In the genomic region with DNA sequence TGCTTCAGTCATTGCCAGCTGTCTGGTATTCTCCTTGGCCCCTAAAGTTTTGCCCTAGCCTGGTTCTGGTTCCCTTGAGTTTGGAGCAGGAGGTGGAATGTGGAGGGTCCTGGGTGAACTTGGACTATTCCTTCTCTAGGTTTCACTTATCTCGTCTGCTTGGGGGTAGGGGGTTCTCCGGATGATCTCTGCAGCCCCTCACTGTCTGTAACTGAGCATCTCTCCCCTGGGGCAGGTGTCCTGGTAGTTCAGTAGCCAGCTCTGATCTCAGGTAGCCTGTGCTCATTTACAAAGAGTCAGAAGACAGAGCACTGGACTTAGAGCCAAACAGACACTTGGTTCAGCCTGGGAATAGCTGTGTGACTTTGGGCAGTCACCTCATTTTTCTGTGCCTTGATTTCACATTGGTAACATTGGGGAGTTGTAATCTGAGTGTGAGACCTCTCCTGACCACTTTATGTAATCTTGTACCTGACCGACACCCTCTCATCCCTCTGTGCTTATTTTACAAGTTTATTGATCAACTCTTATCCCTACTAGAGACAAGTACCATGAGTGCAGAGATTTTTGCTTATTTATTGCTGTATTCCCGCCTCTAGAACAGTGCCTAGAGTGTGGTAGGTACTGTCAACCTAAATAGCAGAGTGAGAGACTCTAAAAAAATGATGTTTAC, we compare ENCODE assay signal across 8 cellular contexts. TPM values are rescaled to one million over a fixed set of nuclear protein-coding genes. Genes with fewer than 3 reads are reported as not detected.
DNase-seq lines count a peak whose midpoint lies in the region; ATAC-seq and TF ChIP-seq lines count a peak whose summit lies in the region.

No MANE protein-coding gene starts in this region.

- no peak overlapping the region for H4K5ac ChIP-seq in IMR-90 (ENCODE audit: low read depth, low read length)

- dilution Hi-C loops in IMR-90 (cut with HindIII; ENCODE audit: low sequenced_read_pairs, unreplicated experiment) = no loop called here

- peaks cover 0 to 9% (median 0%) of the 10 kb centered on the region in 5 donors for H3K36me3 Mint-ChIP-seq in naive thymus-derived CD4-positive, alpha-beta T cell

- H3K4me2 ChIP-seq in IMR-90 (ENCODE audit: low read depth, low read length) = peak overlapping the region; percentile 70

- H3K79me1 ChIP-seq in IMR-90 (ENCODE audit: low read depth in 1 of 2, low read length in 2 of 2) = peaks cover 15 to 23% of the 10 kb centered on the region in 2 experiments; a peak in 3 of 4 replicates

- H3K4me3 ChIP-seq in BE2C (ENCODE audit: low read depth, low read length) = peak overlapping the region; percentile 95
- peak overlapping the region; percentile 91 for H3K4me3 ChIP-seq in IMR-90 (ENCODE audit: insufficient read depth, low read depth, low read length)
- H3K4me3 ChIP-seq in choroid plexus epithelial cell (ENCODE audit: low read depth, low read length) = peak overlapping the region; percentile 98
- peak overlapping the region; percentile 88 for H3K4me3 ChIP-seq in naive thymus-derived CD4-positive, alpha-beta T cell (ENCODE audit: low read length)

- no TSS peak for BruUV-seq in IMR-90 (replicated peaks; lab: Mats Ljungman, UMichigan)

- TF ChIP-seq CTCF in BE2C (IDR thresholded peaks at IDR 0.05; ENCODE audit: low read depth, low read length) = no peak
- no peak for TF ChIP-seq CTCF in IMR-90 (conservative IDR thresholded peaks at IDR 0.05; ENCODE audit: low read depth, low read length)
- TF ChIP-seq CTCF in choroid plexus epithelial cell (conservative IDR thresholded peaks at IDR 0.05; ENCODE audit: low read depth, low read length) = no peak

- H3K36me3 ChIP-seq in BE2C (no peaks in the 10 kb centered on the region), IMR-90 (ENCODE audit: control insufficient read depth, insufficient read depth, low read length) (no peaks in the 10 kb centered on the region)
- peaks cover 0 to 4% (median 0%) of the 10 kb centered on the region in 3 experiments for H3K36me3 ChIP-seq in naive thymus-derived CD4-positive, alpha-beta T cell (ENCODE audit: control insufficient read depth in 2 of 3, insufficient read depth in 3 of 3, low read length in 3 of 3)

- in situ Hi-C loops in IMR-90 (cut with MboI; ENCODE audit: low sequenced_read_pairs) = no loop called here

- H2AK9ac ChIP-seq in IMR-90 (replicated peaks; ENCODE audit: low read depth, low read length, poor library complexity) = peak overlapping the region; percentile 91

- no peak for TF ChIP-seq POLR2A in IMR-90 (IDR thresholded peaks at IDR 0.05; ENCODE audit: low read depth, low read length)

- H3K4me1 ChIP-seq in BE2C (peaks cover 9% of the 10 kb centered on the region), IMR-90 (ENCODE audit: control insufficient read depth, insufficient read depth, low read length) (peaks cover 11% of the 10 kb centered on the region)
- peaks cover 17 to 19% of the 10 kb centered on the region in 2 donors for H3K4me1 ChIP-seq in naive thymus-derived CD4-positive, alpha-beta T cell (ENCODE audit: control insufficient read depth in 2 of 2, insufficient read depth in 2 of 2, low read length in 2 of 2)

- no peak overlapping the region for H2AK5ac ChIP-seq in IMR-90 (ENCODE audit: low read depth, low read length)

- no peak overlapping the region; the same call in 1 of the 2 replicates for H3K27ac ChIP-seq in IMR-90 (ENCODE audit: insufficient read depth, low read length)
- H3K27ac ChIP-seq in naive thymus-derived CD4-positive, alpha-beta T cell (ENCODE audit: low read depth, low read length) = peak overlapping the region; percentile 88

- peak overlapping the region; percentile 83 for H3K9ac ChIP-seq in IMR-90 (ENCODE audit: low read depth, low read length)

- H2AFZ ChIP-seq in IMR-90 (replicated peaks; ENCODE audit: low read length, poor library complexity) = peak overlapping the region; percentile 100

- ATAC-seq in IMR-90 (ENCODE audit: low read depth) (no peak), HG03460 (IDR thresholded peaks at IDR 0.05; ENCODE audit: unreplicated experiment) (no peak)
- no peak for ATAC-seq in naive thymus-derived CD4-positive, alpha-beta T cell

- no peak overlapping the region for H2BK5ac ChIP-seq in IMR-90 (ENCODE audit: low read depth, low read length, poor library complexity, severe bottlenecking)

- H3K27me3 ChIP-seq in BE2C (no peaks in the 10 kb centered on the region), IMR-90 (ENCODE audit: control insufficient read depth, insufficient read depth, low read length) (no peaks in the 10 kb centered on the region)
- H3K27me3 ChIP-seq in naive thymus-derived CD4-positive, alpha-beta T cell (ENCODE audit: control insufficient read depth in 2 of 2, insufficient read depth in 2 of 2, low read length in 2 of 2) = no peaks in the 10 kb centered on the region

- intact Hi-C loops in IMR-90 (cut with micrococcal nuclease) = no loop called here
- intact Hi-C loops in naive thymus-derived CD4-positive, alpha-beta T cell (cut with micrococcal nuclease) = loop anchor here in 1 of 2 donors (2.0 to 5.0 kb wide), 2 partner anchors 39 to 112 kb away; a partner anchor contains a TSS

- H3K4ac ChIP-seq in IMR-90 (ENCODE audit: low read depth, low read length) = peak overlapping the region; percentile 48

- TF ChIP-seq RAD21 in IMR-90 (IDR thresholded peaks at IDR 0.05; ENCODE audit: low read length) = no peak

- H3K9me3 ChIP-seq in BE2C = no peaks in the 10 kb centered on the region
- no peaks in the 10 kb centered on the region for H3K9me3 ChIP-seq in IMR-90 (ENCODE audit: control insufficient read depth, insufficient read depth, low read length)
- no peaks in the 10 kb centered on the region for H3K9me3 ChIP-seq in naive thymus-derived CD4-positive, alpha-beta T cell (ENCODE audit: control insufficient read depth in 2 of 3, low read length in 3 of 3)

- peak overlapping the region; percentile 79 for H3K14ac ChIP-seq in IMR-90 (replicated peaks; ENCODE audit: low read depth, low read length)

- H3K4me3 Mint-ChIP-seq in naive thymus-derived CD4-positive, alpha-beta T cell = peak overlapping the region; percentile 81 to 97 (median 95)

- POLR2A ChIA-PET in IMR-90 (lab: Charles Lee; ENCODE audit: unreplicated experiment) = interaction anchor here (1.1 kb wide), 1 partner anchor 46 kb away, joined by 4 read pairs; no protein-coding TSS in a partner anchor
- POLR2A ChIA-PET in naive thymus-derived CD4-positive, alpha-beta T cell (lab: Charles Lee) = interaction anchor here (0.6 to 7.8 kb wide), 17 partner anchors 8 to 643 kb away, joined by 3 to 366 read pairs (median 11); a partner anchor contains a TSS

- H4K91ac ChIP-seq in IMR-90 (ENCODE audit: insufficient read depth, low read depth, low read length) = no peak overlapping the region

- CTCF ChIA-PET in IMR-90 (lab: Yijun Ruan, JAX) = interaction anchor here (1.0 to 1.9 kb wide), 2 partner anchors 37 to 104 kb away, joined by 3 to 7 read pairs; no protein-coding TSS in a partner anchor
- CTCF ChIA-PET in naive thymus-derived CD4-positive, alpha-beta T cell (lab: Charles Lee) = interaction anchor here (0.5 to 2.9 kb wide), 8 partner anchors 14 to 139 kb away, joined by 3 to 26 read pairs (median 5); no protein-coding TSS in a partner anchor

- H3K27ac Mint-ChIP-seq in naive thymus-derived CD4-positive, alpha-beta T cell = peak overlapping the region; percentile 94 to 100 (median 98)

- peaks cover 0 to 4% (median 0%) of the 10 kb centered on the region in 11 donors for H3K9me3 Mint-ChIP-seq in naive thymus-derived CD4-positive, alpha-beta T cell

- no peak overlapping the region for H2BK20ac ChIP-seq in IMR-90 (ENCODE audit: low read depth, low read length)

- no peaks in the 10 kb centered on the region for H4K20me1 ChIP-seq in IMR-90 (ENCODE audit: insufficient read depth, low read length)

- no peak overlapping the region for H2BK15ac ChIP-seq in IMR-90 (ENCODE audit: low read depth, low read length)

- WGBS in IMR-90 (ENCODE audit: extremely low coverage in 2 of 2, insufficient read length in 1 of 2), 2 experiments = no CpG with 5 or more reads among the region's 4 CpGs

- no peak for DNase-seq in BE2C
- no peak for DNase-seq in IMR-90
- DNase-seq in choroid plexus epithelial cell (ENCODE audit: low read depth) = no peak
- DNase-seq in naive thymus-derived CD4-positive, alpha-beta T cell = no peak
- DNase-seq in RKO (ENCODE audit: low spot score) = no peak
- DNase-seq in NCI-H1436 (lab: John Stamatoyannopoulos, UW) = no peak
- DNase-seq in stimulated activated CD4-positive, alpha-beta T cell treated with anti-CD3 and anti-CD28 coated beads, Interleukin-4, amount 100 ng/mL, for 1 hour = no peak

- H2BK120ac ChIP-seq in IMR-90 (ENCODE audit: low read depth, low read length) = no peak overlapping the region

- peaks cover 8 to 52% (median 41%) of the 10 kb centered on the region in 7 donors for H3K4me1 Mint-ChIP-seq in naive thymus-derived CD4-positive, alpha-beta T cell

- peaks cover 7% of the 10 kb centered on the region for H3K9me1 ChIP-seq in IMR-90 (ENCODE audit: insufficient read depth, low read length)

- no peak overlapping the region; the same call in 1 of the 2 replicates for H3K56ac ChIP-seq in IMR-90 (ENCODE audit: extremely low read depth, insufficient read depth, low read length)

- no peak overlapping the region for H3K18ac ChIP-seq in IMR-90 (ENCODE audit: low read depth, low read length)

- H4K8ac ChIP-seq in IMR-90 (ENCODE audit: low read depth in 2 of 2, low read length in 2 of 2) = peak overlapping the region; percentile 75 to 93; a peak in 1 of 4 replicates

- no peaks in the 10 kb centered on the region for H3K27me3 Mint-ChIP-seq in naive thymus-derived CD4-positive, alpha-beta T cell

- H3K23ac ChIP-seq in IMR-90 (ENCODE audit: low read depth, low read length) = peak overlapping the region; percentile 70; the same call in 1 of the 2 replicates

RNA-seq across cellular contexts. Expression of a gene that starts 0.8 kb away (rescaled TPM):
- 4.3 TPM for polyA plus RNA-seq in BE2C (2012; ENCODE audit: insufficient read depth, insufficient read length, low read depth)
- 6.1 and 7.0 TPM in 2 replicates for total RNA-seq in IMR-90 (2012; rRNA removed)
- polyA plus RNA-seq in IMR-90 (2012; rRNA removed) = 5.1 and 7.5 TPM in 2 replicates
- 3.3 and 5.2 TPM in 2 replicates for polyA plus RNA-seq in IMR-90 (2012; cell fraction: cytosol; rRNA removed)
- 2.0 and 2.3 TPM in 2 replicates for polyA plus RNA-seq in IMR-90 (2012; cell fraction: nucleus; rRNA removed; ENCODE audit: low replicate concordance)
- 10 to 100 TPM; 13.7 to 22.8 (median 18.2) TPM for total RNA-seq in naive thymus-derived CD4-positive, alpha-beta T cell
- polyA plus RNA-seq in naive thymus-derived CD4-positive, alpha-beta T cell = 1 to 10 TPM; 4.5 to 9.1 TPM

RNA-seq across cellular contexts. Expression of a gene that starts 31.6 kb away (rescaled TPM):
- 236 TPM for polyA plus RNA-seq in BE2C (2012; ENCODE audit: insufficient read depth, insufficient read length, low read depth)
- 8.1 and 9.2 TPM in 2 replicates for total RNA-seq in IMR-90 (2012; rRNA removed)
- 47.4 and 50.1 TPM in 2 replicates for polyA plus RNA-seq in IMR-90 (2012; rRNA removed)
- polyA plus RNA-seq in IMR-90 (2012; cell fraction: cytosol; rRNA removed) = 40.1 and 52.1 TPM in 2 replicates
- polyA plus RNA-seq in IMR-90 (2012; cell fraction: nucleus; rRNA removed; ENCODE audit: low replicate concordance) = 62.2 and 101 TPM in 2 replicates
- total RNA-seq in naive thymus-derived CD4-positive, alpha-beta T cell = 100 to 1,000 TPM in 3 of 5 experiments, 10 to 100 TPM in 2; 71.5 to 117 (median 101) TPM
- 10 to 100 TPM; 17.4 to 21.0 TPM for polyA plus RNA-seq in naive thymus-derived CD4-positive, alpha-beta T cell
